ENCODE assay signal across 8 cellular contexts in the genomic region with DNA sequence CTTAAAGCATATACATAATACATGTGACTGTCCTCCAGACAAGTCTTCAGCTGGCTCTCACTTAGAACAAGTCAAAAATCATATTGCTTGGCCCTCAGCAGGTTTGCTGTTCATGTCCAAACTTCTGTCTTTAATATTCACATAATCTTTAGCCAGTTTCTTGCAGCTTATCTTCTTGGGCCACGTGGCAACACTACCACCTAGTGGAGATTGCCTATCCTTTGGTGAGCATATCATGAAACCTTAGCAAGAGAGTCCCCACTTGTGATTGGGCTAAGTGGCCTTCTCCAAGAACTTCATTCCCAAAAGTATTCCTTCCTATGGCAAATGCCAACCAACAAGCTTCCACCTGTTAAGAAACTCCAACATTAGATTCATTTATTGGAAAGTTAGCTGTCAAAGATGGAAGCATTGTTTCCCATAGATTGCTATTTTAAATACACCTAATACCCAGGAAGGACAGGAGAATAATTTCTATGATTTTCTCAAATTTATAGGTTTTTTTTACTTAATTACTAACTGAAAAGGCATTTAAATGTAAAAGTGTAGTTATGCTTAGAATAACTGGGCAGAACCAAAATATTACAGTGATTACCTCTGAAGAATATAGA.
DNase-seq lines count a peak whose midpoint lies in the region; ATAC-seq and TF ChIP-seq lines count a peak whose summit lies in the region.

No MANE protein-coding gene starts in this region.

- POLR2A ChIA-PET in CD4-positive, alpha-beta T cell (lab: Charles Lee): no interaction called here

- H3K4me1 Mint-ChIP-seq in CD4-positive, alpha-beta T cell (ENCODE audit: low read depth): no peaks in the 10 kb centered on the region

- no peak for TF ChIP-seq CTCF in CD4-positive, alpha-beta T cell (IDR thresholded peaks at IDR 0.05)

- CTCF ChIA-PET in CD4-positive, alpha-beta T cell (lab: Charles Lee): interaction anchor here (1.1 kb wide), 1 partner anchor 55 kb away, joined by 3 read pairs; no protein-coding TSS in a partner anchor

- no peaks in the 10 kb centered on the region for H3K27me3 Mint-ChIP-seq in CD4-positive, alpha-beta T cell

- no peaks in the 10 kb centered on the region for H3K36me3 Mint-ChIP-seq in CD4-positive, alpha-beta T cell (ENCODE audit: low read depth)

- intact Hi-C loops in CD4-positive, alpha-beta T cell (cut with DNase I, micrococcal nuclease): no loop called here

- no peak overlapping the region for H3K4me3 Mint-ChIP-seq in CD4-positive, alpha-beta T cell

- H3K27ac Mint-ChIP-seq in CD4-positive, alpha-beta T cell: no peak overlapping the region

- no peaks in the 10 kb centered on the region for H3K9me3 Mint-ChIP-seq in CD4-positive, alpha-beta T cell

- DNase-seq in COLO829 (ENCODE audit: low spot score) (peak; percentile 64), NCI-H446 (lab: John Stamatoyannopoulos, UW) (peak; percentile 46 to 61), amniotic epithelial cell (ENCODE audit: low read depth) (peak; percentile 78), iPS DF 19.7 (ENCODE audit: low read depth, low spot score) (peak; percentile 38)
- DNase-seq in stimulated activated CD8-positive, alpha-beta memory T cell treated with anti-CD3 and anti-CD28 coated beads, Interleukin-4, amount 100 ng/mL, for 48 hours: peak; percentile 56
- DNase-seq in CD4-positive, alpha-beta T cell: no peak

- no peaks in the 10 kb centered on the region for H3K27me3 ChIP-seq in CD4-positive, alpha-beta T cell (ENCODE audit: control insufficient read depth, insufficient read depth, low read length)

- H3K9me3 ChIP-seq in CD4-positive, alpha-beta T cell (ENCODE audit: control insufficient read depth, low read length): no peaks in the 10 kb centered on the region

- no peak overlapping the region for H3K27ac ChIP-seq in CD4-positive, alpha-beta T cell (ENCODE audit: low read depth, low read length)

- ATAC-seq in GM18519 (IDR thresholded peaks at IDR 0.05; ENCODE audit: low FRiP score, unreplicated experiment): peak; percentile 87
- peak; percentile 89 for ATAC-seq in HG02938 (IDR thresholded peaks at IDR 0.05; ENCODE audit: unreplicated experiment)
- no peak for ATAC-seq in CD4-positive, alpha-beta T cell (ENCODE audit: poor library complexity)

Comparison
In these comparisons a context has a peak if more than half of its experiments do, and no peak if none do; other contexts are left out.
1. DNase-seq: peak in COLO829 (single experiment), NCI-H446 (2 of 2), amniotic epithelial cell (single experiment), iPS DF 19.7 (single experiment) and stimulated activated CD8-positive, alpha-beta memory T cell treated with anti-CD3 and anti-CD28 coated beads, Interleukin-4, amount 100 ng/mL, for 48 hours (single experiment); none in CD4-positive, alpha-beta T cell (0 of 10).